ENCODE assay signal across 1 cellular context in the genomic region with DNA sequence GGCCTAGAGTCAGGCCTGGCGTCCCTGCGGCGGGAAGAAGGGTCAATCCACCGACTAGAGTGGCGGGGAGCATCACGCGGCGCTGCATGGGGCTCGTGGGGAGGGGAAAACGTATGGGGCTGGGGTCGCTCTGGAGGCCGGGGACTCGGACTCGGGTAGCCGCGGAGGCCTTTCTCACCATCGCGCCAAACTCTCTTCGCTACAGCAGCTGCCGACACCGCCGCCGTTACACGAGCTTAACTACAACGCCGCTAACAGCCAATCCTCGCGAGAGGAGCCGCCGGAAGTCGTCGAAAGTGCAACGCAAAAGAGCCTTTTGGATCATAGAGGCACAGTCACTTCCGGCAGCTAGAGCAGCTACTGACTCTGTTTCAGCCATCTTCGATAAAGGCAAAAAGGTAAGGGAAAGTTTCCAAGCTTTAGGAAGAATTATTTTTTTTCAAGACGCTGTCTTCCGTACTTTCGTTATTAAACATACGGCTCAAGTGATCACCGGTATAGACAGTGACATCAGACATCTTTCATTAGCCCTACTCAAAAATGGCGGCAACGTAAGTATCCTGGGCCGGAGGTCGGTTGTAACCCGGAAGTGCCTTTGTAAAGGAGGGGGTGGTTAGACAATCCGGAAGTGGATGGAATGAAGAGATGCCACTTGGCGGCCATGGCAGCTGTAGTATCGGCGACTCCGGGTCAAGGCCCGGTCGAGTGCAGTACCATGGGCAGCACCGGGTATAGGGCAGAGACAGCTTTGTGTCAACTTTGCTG.
TF ChIP-seq lines count a peak whose summit lies in the region.

A gene (minus strand): TSS at position 247 of the 765 bp plus-strand sequence. CDS start 66 bp downstream, at position 181.
A gene with protein sequence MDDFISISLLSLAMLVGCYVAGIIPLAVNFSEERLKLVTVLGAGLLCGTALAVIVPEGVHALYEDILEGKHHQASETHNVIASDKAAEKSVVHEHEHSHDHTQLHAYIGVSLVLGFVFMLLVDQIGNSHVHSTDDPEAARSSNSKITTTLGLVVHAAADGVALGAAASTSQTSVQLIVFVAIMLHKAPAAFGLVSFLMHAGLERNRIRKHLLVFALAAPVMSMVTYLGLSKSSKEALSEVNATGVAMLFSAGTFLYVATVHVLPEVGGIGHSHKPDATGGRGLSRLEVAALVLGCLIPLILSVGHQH (plus strand): TSS at position 640 of the 765 bp plus-strand sequence. CDS start 678 bp downstream, outside the sequence.

TF ChIP-seq in liver, 16 proteins besides CTCF, POLR2A, EP300 and RAD21 (continued from another document):
- TF ChIP-seq, protein P1, sequence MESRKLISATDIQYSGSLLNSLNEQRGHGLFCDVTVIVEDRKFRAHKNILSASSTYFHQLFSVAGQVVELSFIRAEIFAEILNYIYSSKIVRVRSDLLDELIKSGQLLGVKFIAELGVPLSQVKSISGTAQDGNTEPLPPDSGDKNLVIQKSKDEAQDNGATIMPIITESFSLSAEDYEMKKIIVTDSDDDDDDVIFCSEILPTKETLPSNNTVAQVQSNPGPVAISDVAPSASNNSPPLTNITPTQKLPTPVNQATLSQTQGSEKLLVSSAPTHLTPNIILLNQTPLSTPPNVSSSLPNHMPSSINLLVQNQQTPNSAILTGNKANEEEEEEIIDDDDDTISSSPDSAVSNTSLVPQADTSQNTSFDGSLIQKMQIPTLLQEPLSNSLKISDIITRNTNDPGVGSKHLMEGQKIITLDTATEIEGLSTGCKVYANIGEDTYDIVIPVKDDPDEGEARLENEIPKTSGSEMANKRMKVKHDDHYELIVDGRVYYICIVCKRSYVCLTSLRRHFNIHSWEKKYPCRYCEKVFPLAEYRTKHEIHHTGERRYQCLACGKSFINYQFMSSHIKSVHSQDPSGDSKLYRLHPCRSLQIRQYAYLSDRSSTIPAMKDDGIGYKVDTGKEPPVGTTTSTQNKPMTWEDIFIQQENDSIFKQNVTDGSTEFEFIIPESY (IDR thresholded peaks at IDR 0.05) = peak; percentile 99
- peak; percentile 67 for TF ChIP-seq SP1 (IDR thresholded peaks at IDR 0.05)
- TF ChIP-seq FOXA1 (IDR thresholded peaks at IDR 0.05) = no peak
- TF ChIP-seq EGR1 (IDR thresholded peaks at IDR 0.05; ENCODE audit: low read depth in 2 of 2) = peak; percentile 84 to 94
- TF ChIP-seq, protein P2, sequence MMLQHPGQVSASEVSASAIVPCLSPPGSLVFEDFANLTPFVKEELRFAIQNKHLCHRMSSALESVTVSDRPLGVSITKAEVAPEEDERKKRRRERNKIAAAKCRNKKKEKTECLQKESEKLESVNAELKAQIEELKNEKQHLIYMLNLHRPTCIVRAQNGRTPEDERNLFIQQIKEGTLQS (IDR thresholded peaks at IDR 0.05) = peak; percentile 62
- TF ChIP-seq TAF1 (conservative IDR thresholded peaks at IDR 0.05) = peak; percentile 71
TF ChIP-seq in liver: peak in this region for 13.
